ENCODE assay signal across 24 cellular contexts in genomic region chr1:212182585-212182984, GRCh38.
"Had no signal": no experiment of that assay in that cellular context is flagged by ENCODE, and none has a peak within 500 bp of the region (broad histone marks: within the 10 kb centered on the region; RNA-seq: fewer than 3 reads in every experiment).

No MANE protein-coding gene starts in this region.

- H3K9me3 ChIP-seq: left ventricle myocardium inferior, pancreas, suprapubic skin, thoracic aorta, tibial artery, upper lobe of right lung had no signal

- H3K4me3 ChIP-seq: left ventricle myocardium inferior, lung, pancreas, skin epidermis, suprapubic skin, thoracic aorta, tibial artery, upper lobe of right lung had no signal

- H3K4me1 ChIP-seq: pancreas had no signal

- DNase-seq: hippocampal formation; kidney glomerular epithelial cell; left cardiac atrium; left ventricle myocardium inferior; mesendoderm; naive thymus-derived CD4-positive, alpha-beta T cell; nucleus accumbens; pancreas; right cardiac atrium; stimulated activated CD4-positive, alpha-beta T cell treated with anti-CD3 and anti-CD28 coated beads, Interleukin-12 subunit alpha, Interleukin-12 subunit beta, amount 100 ng/mL, for 4 hours; stimulated activated CD4-positive, alpha-beta T cell treated with anti-CD3 and anti-CD28 coated beads, Interleukin-15, amount 100 ng/mL, for 24 hours; stimulated activated CD4-positive, alpha-beta T cell treated with anti-CD3 and anti-CD28 coated beads, Interleukin-2, amount 100 ng/mL, for 24 hours; stimulated activated CD4-positive, alpha-beta T cell treated with anti-CD3 and anti-CD28 coated beads, Interleukin-4, amount 100 ng/mL, for 1 hour; stimulated activated naive B cell treated with anti-CD40 and anti-IgM and Interleukin-4, amounts not matched to agents 10 μg/mL and 1 μg/mL and 100 μg/mL, for 72 hours; stimulated activated naive CD8-positive, alpha-beta T cell treated with anti-CD3 and anti-CD28 coated beads, Interleukin-15, Interleukin-2, amounts not matched to agents 100 U/mL and 50 U/mL, for 24 hours; tibial artery; upper lobe of right lung had no signal

- H3K4me3 Mint-ChIP-seq: mesothelial cell of epicardium; naive thymus-derived CD4-positive, alpha-beta T cell; natural killer cell treated with Interleukin-12 subunit alpha and Interleukin-12 subunit beta and Interleukin-15 and Interleukin-18, amount 100 ng/mL, for 72 hours; stimulated activated naive B cell treated with anti-CD40 and anti-IgM and Interleukin-4, amounts not matched to agents 10 μg/mL and 1 μg/mL and 100 μg/mL, for 72 hours had no signal

- H3K36me3 ChIP-seq: left ventricle myocardium inferior, pancreas, suprapubic skin, thoracic aorta, tibial artery, upper lobe of right lung had no signal

- H3K27me3 Mint-ChIP-seq: naive thymus-derived CD4-positive, alpha-beta T cell; natural killer cell treated with Interleukin-12 subunit alpha and Interleukin-12 subunit beta and Interleukin-15 and Interleukin-18, amount 100 ng/mL, for 72 hours; stimulated activated naive B cell treated with anti-CD40 and anti-IgM and Interleukin-4, amounts not matched to agents 10 μg/mL and 1 μg/mL and 100 μg/mL, for 72 hours had no signal

- H3K27me3 ChIP-seq: pancreas, suprapubic skin, tibial artery, upper lobe of right lung had no signal

- H3K27ac Mint-ChIP-seq: mesothelial cell of epicardium; naive thymus-derived CD4-positive, alpha-beta T cell; natural killer cell treated with Interleukin-12 subunit alpha and Interleukin-12 subunit beta and Interleukin-15 and Interleukin-18, amount 100 ng/mL, for 72 hours; stimulated activated naive B cell treated with anti-CD40 and anti-IgM and Interleukin-4, amounts not matched to agents 10 μg/mL and 1 μg/mL and 100 μg/mL, for 72 hours had no signal

- ATAC-seq: left cardiac atrium; naive thymus-derived CD4-positive, alpha-beta T cell; natural killer cell treated with Interleukin-12 subunit alpha and Interleukin-12 subunit beta and Interleukin-15 and Interleukin-18, amount 100 ng/mL, for 72 hours; pancreas; right cardiac atrium; sciatic nerve; stimulated activated naive B cell treated with anti-CD40 and anti-IgM and Interleukin-4, amounts not matched to agents 10 μg/mL and 1 μg/mL and 100 μg/mL, for 72 hours; stimulated activated naive CD8-positive, alpha-beta T cell treated with anti-CD3 and anti-CD28 coated beads, Interleukin-15, Interleukin-2, amounts not matched to agents 100 U/mL and 50 U/mL, for 24 hours; upper lobe of right lung had no signal

- H3K9me3 Mint-ChIP-seq: mesothelial cell of epicardium; naive thymus-derived CD4-positive, alpha-beta T cell; natural killer cell treated with Interleukin-12 subunit alpha and Interleukin-12 subunit beta and Interleukin-15 and Interleukin-18, amount 100 ng/mL, for 72 hours; stimulated activated naive B cell treated with anti-CD40 and anti-IgM and Interleukin-4, amounts not matched to agents 10 μg/mL and 1 μg/mL and 100 μg/mL, for 72 hours had no signal

- H3K27ac ChIP-seq: left ventricle myocardium inferior, pancreas, skin epidermis, suprapubic skin, thoracic aorta, tibial artery, upper lobe of right lung had no signal
